In genomic region chr21:43273016-43273707, GRCh38 we compare ENCODE assay signal across 18 cellular contexts.
"Had no signal": no experiment of that assay in that cellular context is flagged by ENCODE, and none has a peak within 500 bp of the region (broad histone marks: within the 10 kb centered on the region; RNA-seq: fewer than 3 reads in every experiment).

No MANE protein-coding gene starts in this region.

- ATAC-seq: activated CD8-positive, alpha-beta T cell treated with anti-CD3 and anti-CD28 coated beads for 36 hours; effector memory CD8-positive, alpha-beta T cell; naive thymus-derived CD8-positive, alpha-beta T cell had no signal

- H3K27me3 ChIP-seq: adrenal gland, ascending aorta, neural progenitor cell, ovary, thyroid gland had no signal

- H3K27ac ChIP-seq: adrenal gland, ascending aorta, brain microvascular endothelial cell, esophagus muscularis mucosa, neural progenitor cell, ovary, prostate gland, thyroid gland had no signal

- H3K36me3 ChIP-seq: adrenal gland, ascending aorta, brain microvascular endothelial cell, esophagus muscularis mucosa, neural progenitor cell, ovary, prostate gland, thyroid gland had no signal

- H3K9me3 ChIP-seq: adrenal gland, ascending aorta, esophagus muscularis mucosa, ovary, prostate gland, thyroid gland had no signal

- DNase-seq: activated CD4-positive, alpha-beta T cell treated with anti-CD3 and anti-CD28 coated beads, Interleukin-2, amount 10 ng/mL, durations not matched to agents 24 days and 14 days; activated CD8-positive, alpha-beta T cell treated with anti-CD3 and anti-CD28 coated beads for 36 hours; activated naive CD4-positive, alpha-beta T cell; adrenal gland; brain microvascular endothelial cell; central memory CD4-positive, alpha-beta T cell; effector memory CD8-positive, alpha-beta T cell; islet precursor cell; mammary epithelial cell; stimulated activated CD4-positive, alpha-beta T cell treated with anti-CD3 and anti-CD28 coated beads, Interleukin-1b, Interleukin-23, amount 100 ng/mL, for 48 hours; substantia nigra; thyroid gland had no signal

- H3K4me3 ChIP-seq: adrenal gland, ascending aorta, esophagus muscularis mucosa, neural progenitor cell, ovary, prostate gland, thyroid gland had no signal

- H3K4me1 ChIP-seq: adrenal gland, ascending aorta, prostate gland had no signal
